ENCODE assay signal across 13 cellular contexts in genomic region chr1:86207323-86207722, GRCh38. TPM values are rescaled to one million over a fixed set of nuclear protein-coding genes. Genes with fewer than 3 reads are reported as not detected.
DNase-seq lines count a peak whose midpoint lies in the region; ATAC-seq, FAIRE-seq and TF ChIP-seq lines count a peak whose summit lies in the region.
"Had no signal": no experiment of that assay in that cellular context is flagged by ENCODE, and none has a peak within 500 bp of the region (broad histone marks: within the 10 kb centered on the region; RNA-seq: fewer than 3 reads in every experiment).

No MANE protein-coding gene starts in this region.

- no peak for TF ChIP-seq POLR2A in H54 (IDR thresholded peaks at IDR 0.05; ENCODE audit: low read depth, low read length)

- no peaks in the 10 kb centered on the region for H3K4me1 Mint-ChIP-seq in CD8-positive, alpha-beta T cell (ENCODE audit: low read depth)
- H3K4me1 Mint-ChIP-seq: T-cell had no signal

- POLR2A ChIA-PET in A673 (lab: Charles Lee; ENCODE audit: low non-redundant PET), result no interaction called here
- POLR2A ChIA-PET in CD8-positive, alpha-beta T cell (lab: Charles Lee), result no interaction called here

- no peaks in the 10 kb centered on the region for H3K27me3 Mint-ChIP-seq in CD8-positive, alpha-beta T cell (ENCODE audit: low read depth)
- H3K27me3 Mint-ChIP-seq: dendritic cell treated with granulocyte-macrophage colony-stimulating factor and Interleukin-4, amounts not matched to agents 40 ng/mL and 50 ng/mL, for 4 days; T-cell had no signal

- ATAC-seq in RWPE2 (ENCODE audit: low read depth), result peak; percentile 80
- no peak for ATAC-seq in CD8-positive, alpha-beta T cell
- no peak for ATAC-seq in GM18520 (IDR thresholded peaks at IDR 0.05; ENCODE audit: unreplicated experiment)
- ATAC-seq: T-cell had no signal

- intact Hi-C loops in A673 (cut with micrococcal nuclease; ENCODE audit: unreplicated experiment), result no loop called here
- intact Hi-C loops in CD8-positive, alpha-beta T cell (cut with DNase I, micrococcal nuclease), result no loop called here

- CTCF ChIA-PET in A673 (lab: Charles Lee), result no interaction called here
- CTCF ChIA-PET in CD8-positive, alpha-beta T cell (lab: Charles Lee), result no interaction called here

- H3K9me3 ChIP-seq in A673 (ENCODE audit: low read depth, low read length, poor library complexity, severe bottlenecking), result no peaks in the 10 kb centered on the region
- H3K9me3 ChIP-seq in RWPE2 (ENCODE audit: severe bottlenecking), result no peaks in the 10 kb centered on the region
- no peaks in the 10 kb centered on the region for H3K9me3 ChIP-seq in CD8-positive, alpha-beta T cell (ENCODE audit: low read length)
- H3K9me3 ChIP-seq: psoas muscle had no signal

- no peaks in the 10 kb centered on the region for H3K36me3 Mint-ChIP-seq in CD8-positive, alpha-beta T cell
- H3K36me3 Mint-ChIP-seq: T-cell had no signal

- no TSS peak for BruUV-seq in A673 (replicated peaks; lab: Mats Ljungman, UMichigan)

- H3K4me1 ChIP-seq in A673 (ENCODE audit: insufficient read depth, low read length, poor library complexity, severe bottlenecking) (no peaks in the 10 kb centered on the region), RWPE2 (ENCODE audit: insufficient read depth, poor library complexity, severe bottlenecking) (peaks cover 4% of the 10 kb centered on the region)
- H3K4me1 ChIP-seq in CD8-positive, alpha-beta T cell (ENCODE audit: insufficient read depth, low read length), result no peaks in the 10 kb centered on the region
- H3K4me1 ChIP-seq: psoas muscle had no signal

- no peak overlapping the region for H3K27ac Mint-ChIP-seq in CD8-positive, alpha-beta T cell
- H3K27ac Mint-ChIP-seq: dendritic cell treated with granulocyte-macrophage colony-stimulating factor and Interleukin-4, amounts not matched to agents 40 ng/mL and 50 ng/mL, for 4 days; T-cell had no signal

- H3K27me3 ChIP-seq in A673 (replicated peaks; ENCODE audit: insufficient read depth, low read depth, low read length, poor library complexity) (no peaks in the 10 kb centered on the region), RWPE2 (ENCODE audit: insufficient read depth, poor library complexity, severe bottlenecking) (no peaks in the 10 kb centered on the region)
- no peaks in the 10 kb centered on the region for H3K27me3 ChIP-seq in CD8-positive, alpha-beta T cell (ENCODE audit: insufficient read depth, low read length)

- no peak overlapping the region for H3K4me3 Mint-ChIP-seq in CD8-positive, alpha-beta T cell
- H3K4me3 Mint-ChIP-seq: dendritic cell treated with granulocyte-macrophage colony-stimulating factor and Interleukin-4, amounts not matched to agents 40 ng/mL and 50 ng/mL, for 4 days; T-cell had no signal

- FAIRE-seq in H54 (lab: Jason Lieb, UNC), result peak; percentile 71
- FAIRE-seq: GM18507 had no signal

- H3K36me3 ChIP-seq in A673 (ENCODE audit: insufficient read depth, low read length, poor library complexity, severe bottlenecking) (no peaks in the 10 kb centered on the region), RWPE2 (ENCODE audit: low read depth) (no peaks in the 10 kb centered on the region)
- no peaks in the 10 kb centered on the region for H3K36me3 ChIP-seq in CD8-positive, alpha-beta T cell (ENCODE audit: insufficient read depth, low read length)

- DNase-seq in A673 (ENCODE audit: low spot score) (peak; percentile 72), H54 (ENCODE audit: insufficient read length, low spot score) (peak; percentile 56), RWPE2 (ENCODE audit: low spot score) (peak; percentile 65), glomerular visceral epithelial cell (ENCODE audit: extremely low spot score) (peak; percentile 72), NCI-H1092 treated with DMSO at 0.1 percent for 48 hours (lab: John Stamatoyannopoulos, UW) (no peak), midbrain (lab: John Stamatoyannopoulos, UW) (no peak)
- DNase-seq in CD8-positive, alpha-beta T cell, result no peak
- DNase-seq: psoas muscle, T-cell had no signal

- TF ChIP-seq CTCF in A673 (conservative IDR thresholded peaks at IDR 0.05; ENCODE audit: low read depth, low read length), result no peak
- no peak for TF ChIP-seq CTCF in RWPE2 (IDR thresholded peaks at IDR 0.05; ENCODE audit: poor library complexity, severe bottlenecking)
- no peak for TF ChIP-seq CTCF in CD8-positive, alpha-beta T cell (IDR thresholded peaks at IDR 0.05)

- no peak overlapping the region for H3K4me3 ChIP-seq in A673 (ENCODE audit: low read depth, low read length, poor library complexity, severe bottlenecking)
- no peak overlapping the region for H3K4me3 ChIP-seq in RWPE2 (ENCODE audit: severe bottlenecking)
- H3K4me3 ChIP-seq in CD8-positive, alpha-beta T cell (ENCODE audit: low read depth, low read length), result no peak overlapping the region
- H3K4me3 ChIP-seq: psoas muscle had no signal

- H3K9me3 Mint-ChIP-seq in CD8-positive, alpha-beta T cell, result no peaks in the 10 kb centered on the region
- H3K9me3 Mint-ChIP-seq: dendritic cell treated with granulocyte-macrophage colony-stimulating factor and Interleukin-4, amounts not matched to agents 40 ng/mL and 50 ng/mL, for 4 days; T-cell had no signal

- no peak overlapping the region for H3K27ac ChIP-seq in A673 (ENCODE audit: low read depth, low read length, poor library complexity, severe bottlenecking)
- no peak overlapping the region for H3K27ac ChIP-seq in RWPE2 (ENCODE audit: poor library complexity, severe bottlenecking)
- H3K27ac ChIP-seq in CD8-positive, alpha-beta T cell (ENCODE audit: low read depth, low read length), result no peak overlapping the region
- H3K27ac ChIP-seq: C4-2B, psoas muscle had no signal

RNA-seq across cellular contexts. Expression of gene COL24A1, which starts 50.8 kb away (rescaled TPM):
- 0.15 and 0.72 TPM in 2 replicates for total RNA-seq in A673 (2021)
- total RNA-seq in CD8-positive, alpha-beta T cell, result not detected

Comparison
In these comparisons a context has a peak if more than half of its experiments do, and no peak if none do; other contexts are left out.
1. DNase-seq: peak in A673 (single experiment), H54 (single experiment), RWPE2 (single experiment) and glomerular visceral epithelial cell (single experiment); none in CD8-positive, alpha-beta T cell (0 of 7), NCI-H1092 treated with DMSO at 0.1 percent for 48 hours (single experiment) and midbrain (single experiment).